In the genomic region with DNA sequence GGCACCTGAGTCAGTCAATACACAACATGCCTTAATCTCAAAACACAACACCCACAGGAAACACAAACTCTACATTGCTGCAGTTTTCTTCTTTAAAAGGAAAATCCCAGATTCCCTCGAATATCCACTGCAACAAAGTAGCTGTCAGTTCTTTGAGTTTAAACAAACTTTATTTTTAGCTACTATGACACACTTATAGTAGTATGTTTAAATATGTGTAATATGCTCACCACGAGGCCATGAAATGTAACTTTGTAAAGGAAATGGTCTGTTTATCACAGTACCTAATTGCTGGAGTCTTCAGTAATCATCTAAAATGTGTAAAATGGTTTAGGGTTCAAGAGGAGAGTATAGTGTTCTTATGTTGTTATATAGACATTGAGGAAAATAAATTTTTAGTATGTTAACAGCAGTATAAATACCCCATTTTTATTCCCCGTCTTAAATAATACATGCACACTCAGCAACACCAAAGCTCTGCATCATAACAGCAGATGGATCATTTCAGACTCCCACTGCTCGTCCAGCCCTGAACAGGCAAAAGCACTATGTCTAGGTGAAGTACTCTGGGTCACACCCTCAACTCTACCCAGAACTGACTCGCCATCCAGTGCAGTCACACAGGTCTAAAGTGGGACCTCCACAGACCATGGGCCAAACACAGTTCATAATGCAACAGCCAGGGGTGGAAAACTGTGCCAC, we compare ENCODE assay signal across 28 cellular contexts.
"Had no signal": no experiment of that assay in that cellular context is flagged by ENCODE, and none has a peak within 500 bp of the region (broad histone marks: within the 10 kb centered on the region; RNA-seq: fewer than 3 reads in every experiment).

No MANE protein-coding gene starts in this region.

- DNase-seq: activated CD4-positive, alpha-beta T cell treated with anti-CD3 and anti-CD28 coated beads for 4 hours; activated CD4-positive, alpha-beta T cell treated with anti-CD3 and anti-CD28 coated beads, Interleukin-2, amount 50 U/mL, for 48 hours; activated CD8-positive, alpha-beta memory T cell treated with anti-CD3 and anti-CD28 coated beads for 24 hours; activated gamma-delta T cell; activated naive CD4-positive, alpha-beta T cell treated with anti-CD3 and anti-CD28 coated beads, Interleukin-2, amount 10 ng/mL, durations not matched to agents 7 days and 5 days; activated naive CD8-positive, alpha-beta T cell treated with anti-CD3 and anti-CD28 coated beads, Interleukin-2, amount 10 ng/mL, durations not matched to agents 7 days and 5 days; activated T-cell treated with anti-CD3 and anti-CD28 coated beads, Interleukin-2, amount 50 U/mL, for 1 hour; amniotic stem cell; caudate nucleus; esophagus squamous epithelium; gastrocnemius medialis; glutamatergic neuron; hippocampal formation; kidney; left colon; mammary epithelial cell; naive B cell; ovary; right lobe of liver; stimulated activated CD4-positive, alpha-beta T cell treated with anti-CD3 and anti-CD28 coated beads, Interleukin-4, amount 100 ng/mL, for 24 hours; stomach; thyroid gland; upper lobe of left lung had no signal

- H3K9me3 ChIP-seq: esophagus squamous epithelium, gastrocnemius medialis, ovary, right lobe of liver, stomach, thyroid gland, upper lobe of left lung had no signal

- H3K27me3 ChIP-seq: esophagus squamous epithelium, gastrocnemius medialis, ovary, right lobe of liver, stomach, thyroid gland, upper lobe of left lung had no signal

- ATAC-seq: gastrocnemius medialis; left colon; right lobe of liver; stimulated activated effector memory CD8-positive, alpha-beta T cell treated with anti-CD3 and anti-CD28 coated beads, Interleukin-12 subunit alpha, Interleukin-12 subunit beta, amount 100 ng/mL, for 72 hours had no signal

- H3K9me3 Mint-ChIP-seq: activated naive CD4-positive, alpha-beta T cell treated with anti-CD3 and anti-CD28 coated beads, Interleukin-2, amount 10 ng/mL, durations not matched to agents 7 days and 5 days; activated naive CD8-positive, alpha-beta T cell treated with anti-CD3 and anti-CD28 coated beads, Interleukin-2, amount 10 ng/mL, durations not matched to agents 7 days and 5 days; mesothelial cell of epicardium; naive B cell; stimulated activated effector memory CD8-positive, alpha-beta T cell treated with anti-CD3 and anti-CD28 coated beads, Interleukin-12 subunit alpha, Interleukin-12 subunit beta, amount 100 ng/mL, for 72 hours had no signal

- H3K4me3 Mint-ChIP-seq: activated naive CD4-positive, alpha-beta T cell treated with anti-CD3 and anti-CD28 coated beads, Interleukin-2, amount 10 ng/mL, durations not matched to agents 7 days and 5 days; activated naive CD8-positive, alpha-beta T cell treated with anti-CD3 and anti-CD28 coated beads, Interleukin-2, amount 10 ng/mL, durations not matched to agents 7 days and 5 days; mesothelial cell of epicardium; stimulated activated effector memory CD8-positive, alpha-beta T cell treated with anti-CD3 and anti-CD28 coated beads, Interleukin-12 subunit alpha, Interleukin-12 subunit beta, amount 100 ng/mL, for 72 hours had no signal

- H3K4me1 Mint-ChIP-seq: mesothelial cell of epicardium had no signal

- H3K27ac Mint-ChIP-seq: activated naive CD4-positive, alpha-beta T cell treated with anti-CD3 and anti-CD28 coated beads, Interleukin-2, amount 10 ng/mL, durations not matched to agents 7 days and 5 days; activated naive CD8-positive, alpha-beta T cell treated with anti-CD3 and anti-CD28 coated beads, Interleukin-2, amount 10 ng/mL, durations not matched to agents 7 days and 5 days; mesothelial cell of epicardium; progenitor cell of endocrine pancreas; stimulated activated effector memory CD8-positive, alpha-beta T cell treated with anti-CD3 and anti-CD28 coated beads, Interleukin-12 subunit alpha, Interleukin-12 subunit beta, amount 100 ng/mL, for 72 hours had no signal

- H3K27me3 Mint-ChIP-seq: activated naive CD4-positive, alpha-beta T cell treated with anti-CD3 and anti-CD28 coated beads, Interleukin-2, amount 10 ng/mL, durations not matched to agents 7 days and 5 days; activated naive CD8-positive, alpha-beta T cell treated with anti-CD3 and anti-CD28 coated beads, Interleukin-2, amount 10 ng/mL, durations not matched to agents 7 days and 5 days; naive B cell; progenitor cell of endocrine pancreas had no signal

- H3K27ac ChIP-seq: esophagus squamous epithelium, gastrocnemius medialis, ovary, right lobe of liver, skin epidermis, stomach, thyroid gland, upper lobe of left lung, VCaP had no signal

- H3K4me3 ChIP-seq: esophagus squamous epithelium, gastrocnemius medialis, ovary, right lobe of liver, skin epidermis, stomach, thyroid gland, upper lobe of left lung had no signal

- H3K36me3 ChIP-seq: ovary had no signal
